In genomic region chr10:77849039-77849664, GRCh38 we compare ENCODE assay signal across 11 cellular contexts.
A peak's percentile ranks its signal among the peaks of the same experiment; 100 is the strongest.
DNase-seq lines count a peak whose midpoint lies in the region; ATAC-seq and TF ChIP-seq lines count a peak whose summit lies in the region.
"Had no signal": no experiment of that assay in that cellular context is flagged by ENCODE, and none has a peak within 500 bp of the region (broad histone marks: within the 10 kb centered on the region; RNA-seq: fewer than 3 reads in every experiment).

No MANE protein-coding gene starts in this region.

- TF ChIP-seq RAD21 in Ishikawa (IDR thresholded peaks at IDR 0.05; ENCODE audit: low read depth), result no peak

- intact Hi-C loops in activated CD8-positive, alpha-beta T cell treated with anti-CD3 and anti-CD28 coated beads for 36 hours (cut with micrococcal nuclease), result loop anchor here (10.0 kb wide), 1 partner anchor 136 kb away; no protein-coding TSS in a partner anchor

- H3K36me3 Mint-ChIP-seq in activated CD8-positive, alpha-beta T cell treated with anti-CD3 and anti-CD28 coated beads for 36 hours (ENCODE audit: low read depth), result no peaks in the 10 kb centered on the region

- DNase-seq in NCI-H82 (lab: John Stamatoyannopoulos, UW) (peak; percentile 4), NCI-H82 treated with DMSO at 0.1 percent for 48 hours (lab: John Stamatoyannopoulos, UW; ENCODE audit: unreplicated experiment) (no peak), ecto neural progenitor cell (ENCODE audit: low spot score) (peak; percentile 86), C1 segment of cervical spinal cord (lab: John Stamatoyannopoulos, UW) (no peak)
- no peak for DNase-seq in activated effector memory CD4-positive, alpha-beta T cell treated with Interleukin-2 at 50 U/mL for 16 hours
- no peak for DNase-seq in activated CD8-positive, alpha-beta T cell treated with anti-CD3 and anti-CD28 coated beads for 36 hours
- DNase-seq: cortex of kidney, gastrocnemius medialis, NCI-H187 treated with DMSO at 0.1 percent for 48 hours had no signal

- H3K27me3 ChIP-seq in stomach smooth muscle (ENCODE audit: control insufficient read depth in 1 of 2, insufficient read depth in 2 of 2, low read length in 2 of 2), result no peaks in the 10 kb centered on the region
- H3K27me3 ChIP-seq: gastrocnemius medialis had no signal

- TF ChIP-seq EP300 in Ishikawa (IDR thresholded peaks at IDR 0.05; ENCODE audit: borderline replicate concordance), result no peak

- ATAC-seq in activated CD8-positive, alpha-beta T cell treated with anti-CD3 and anti-CD28 coated beads for 36 hours, result no peak
- ATAC-seq: gastrocnemius medialis had no signal

- TF ChIP-seq CTCF in activated CD8-positive, alpha-beta T cell treated with anti-CD3 and anti-CD28 coated beads for 36 hours (IDR thresholded peaks at IDR 0.05), result no peak

- no peak overlapping the region for H3K4me3 ChIP-seq in stomach smooth muscle (ENCODE audit: low read length in 2 of 2)
- H3K4me3 ChIP-seq: gastrocnemius medialis had no signal

- H3K9ac ChIP-seq in stomach smooth muscle (ENCODE audit: low read length in 2 of 2), result no peak overlapping the region

- H3K9me3 ChIP-seq in stomach smooth muscle (ENCODE audit: control insufficient read depth in 2 of 2, low read length in 2 of 2), result no peaks in the 10 kb centered on the region
- H3K9me3 ChIP-seq: gastrocnemius medialis had no signal

- peaks cover 22 to 23% of the 10 kb centered on the region in 2 donors for H3K36me3 ChIP-seq in stomach smooth muscle (ENCODE audit: control insufficient read depth in 2 of 2, insufficient read depth in 2 of 2, low read length in 2 of 2)

- peaks cover 36% of the 10 kb centered on the region for H3K4me1 ChIP-seq in stomach smooth muscle (ENCODE audit: control insufficient read depth, insufficient read depth, low read length)

- H3K4me1 Mint-ChIP-seq in activated CD8-positive, alpha-beta T cell treated with anti-CD3 and anti-CD28 coated beads for 36 hours (ENCODE audit: low read depth), result no peaks in the 10 kb centered on the region

- H3K9me3 Mint-ChIP-seq in activated CD8-positive, alpha-beta T cell treated with anti-CD3 and anti-CD28 coated beads for 36 hours, result no peaks in the 10 kb centered on the region

- no peaks in the 10 kb centered on the region for H3K27me3 Mint-ChIP-seq in activated CD8-positive, alpha-beta T cell treated with anti-CD3 and anti-CD28 coated beads for 36 hours

- no peak overlapping the region for H3K27ac Mint-ChIP-seq in activated CD8-positive, alpha-beta T cell treated with anti-CD3 and anti-CD28 coated beads for 36 hours

- CTCF ChIA-PET in activated CD8-positive, alpha-beta T cell treated with anti-CD3 and anti-CD28 coated beads for 36 hours (lab: Charles Lee), result no interaction called here

- POLR2A ChIA-PET in activated CD8-positive, alpha-beta T cell treated with anti-CD3 and anti-CD28 coated beads for 36 hours (lab: Charles Lee), result no interaction called here

- no peak overlapping the region for H3K4me3 Mint-ChIP-seq in activated CD8-positive, alpha-beta T cell treated with anti-CD3 and anti-CD28 coated beads for 36 hours

- peak overlapping the region; percentile 24 for H3K27ac ChIP-seq in stomach smooth muscle (ENCODE audit: low read length)
- H3K27ac ChIP-seq: gastrocnemius medialis had no signal

TF ChIP-seq in Ishikawa, 13 proteins besides CTCF, POLR2A, EP300 and RAD21:
- TF ChIP-seq YY1 (IDR thresholded peaks at IDR 0.05; ENCODE audit: low read depth) (no peak), NFIC (IDR thresholded peaks at IDR 0.05) (peak; percentile 14; the same call in 1 of the 2 replicates), TCF12 (IDR thresholded peaks at IDR 0.05; ENCODE audit: low read depth) (peak; percentile 49)

Comparison
In these comparisons a context has a peak if more than half of its experiments do, and no peak if none do; other contexts are left out.
1. DNase-seq: peak in NCI-H82 (single experiment) and ecto neural progenitor cell (single experiment); none in NCI-H82 treated with DMSO at 0.1 percent for 48 hours (single experiment), activated effector memory CD4-positive, alpha-beta T cell treated with Interleukin-2 at 50 U/mL for 16 hours (single experiment), C1 segment of cervical spinal cord (0 of 14) and activated CD8-positive, alpha-beta T cell treated with anti-CD3 and anti-CD28 coated beads for 36 hours (single experiment).